ENCODE assay signal across 22 cellular contexts in the genomic region with DNA sequence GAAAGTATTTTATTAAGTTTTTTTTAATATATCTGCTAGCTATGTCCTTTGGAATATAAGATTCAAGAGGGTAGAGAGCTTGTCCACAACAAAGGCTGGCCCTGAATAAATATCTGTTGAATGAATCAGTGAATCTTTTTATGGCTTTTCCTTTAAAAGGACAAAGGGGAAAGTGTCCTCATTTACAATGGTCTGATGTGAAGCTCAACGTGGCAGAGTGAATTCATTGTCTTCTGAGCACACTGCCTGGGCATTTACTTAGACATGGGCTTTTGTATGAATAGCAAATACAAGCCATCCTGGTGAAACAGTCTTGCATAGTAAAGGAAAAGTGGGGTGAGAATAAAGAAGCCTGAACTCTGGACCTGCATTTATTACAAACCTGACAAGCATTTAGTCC.
DNase-seq lines count a peak whose midpoint lies in the region; ATAC-seq, FAIRE-seq and TF ChIP-seq lines count a peak whose summit lies in the region.
"Had no signal": no experiment of that assay in that cellular context is flagged by ENCODE, and none has a peak within 500 bp of the region (broad histone marks: within the 10 kb centered on the region; RNA-seq: fewer than 3 reads in every experiment).

No MANE protein-coding gene starts in this region.

- TF ChIP-seq RAD21 in HepG2 (CRISPR knock-in tag; IDR thresholded peaks at IDR 0.05), result no peak

- FAIRE-seq in astrocyte (lab: Jason Lieb, UNC), result no peak
- no peak for FAIRE-seq in GM19239 (lab: Jason Lieb, UNC)
- no peak for FAIRE-seq in HepG2 (lab: Jason Lieb, UNC)
- FAIRE-seq: GM12892 had no signal

- ATAC-seq in HepG2, result no peak

- POLR2A ChIA-PET in HepG2 (lab: Yijun Ruan, JAX), result no interaction called here

- H3K27me3 Mint-ChIP-seq in astrocyte (ENCODE audit: low read depth, unreplicated experiment), result no peaks in the 10 kb centered on the region
- H3K27me3 Mint-ChIP-seq in neural crest cell (ENCODE audit: low read depth), result no peaks in the 10 kb centered on the region
- H3K27me3 Mint-ChIP-seq: CD4-positive, alpha-beta memory T cell had no signal

- no peak overlapping the region for H3K4me2 ChIP-seq in astrocyte (ENCODE audit: low read length)
- no peak overlapping the region for H3K4me2 ChIP-seq in HepG2 (ENCODE audit: low read depth, low read length)

- H3K36me3 ChIP-seq in astrocyte (ENCODE audit: insufficient read depth, low read length) (no peaks in the 10 kb centered on the region), HepG2 (replicated peaks in 1 of 2; ENCODE audit: control insufficient read depth in 1 of 2, insufficient read depth in 2 of 2, low read length in 2 of 2) (no peaks in the 10 kb centered on the region)
- H3K36me3 ChIP-seq: BE2C, SJSA1 had no signal

- H3K9me3 ChIP-seq in astrocyte (ENCODE audit: insufficient read depth, low read depth, low read length), result no peaks in the 10 kb centered on the region
- no peaks in the 10 kb centered on the region for H3K9me3 ChIP-seq in HepG2 (ENCODE audit: low read length)
- H3K9me3 ChIP-seq: BE2C, SJSA1 had no signal

- H3K4me3 Mint-ChIP-seq in astrocyte (ENCODE audit: unreplicated experiment), result no peak overlapping the region
- H3K4me3 Mint-ChIP-seq in neural crest cell, result peak overlapping the region; percentile 9
- H3K4me3 Mint-ChIP-seq: CD4-positive, alpha-beta memory T cell had no signal

- 0% methylated on average over 1 of the region's 1 CpG for WGBS in HepG2 (ENCODE audit: low lambda C conversion rate)

- no peaks in the 10 kb centered on the region for H3K36me3 Mint-ChIP-seq in astrocyte (ENCODE audit: low read depth, unreplicated experiment)
- peaks cover 26% of the 10 kb centered on the region for H3K36me3 Mint-ChIP-seq in neural crest cell (ENCODE audit: low read depth)

- intact Hi-C loops in HepG2 (cut with micrococcal nuclease; ENCODE audit: unreplicated experiment), result no loop called here

- no TSS peak for BruUV-seq in HepG2 (replicated peaks; lab: Mats Ljungman, UMichigan)

- CTCF ChIA-PET in HepG2 (lab: Yijun Ruan, JAX; ENCODE audit: low intra/inter-chr PET ratio, low total read pairs), result no interaction called here

- H3K27ac Mint-ChIP-seq in astrocyte (ENCODE audit: unreplicated experiment) (no peak overlapping the region), neural crest cell (ENCODE audit: unreplicated experiment) (peak overlapping the region; percentile 54)
- H3K27ac Mint-ChIP-seq: CD4-positive, alpha-beta memory T cell had no signal

- no peaks in the 10 kb centered on the region for H3K27me3 ChIP-seq in astrocyte (ENCODE audit: insufficient read depth, low read length)
- H3K27me3 ChIP-seq in HepG2 (ENCODE audit: control insufficient read depth in 1 of 2, insufficient read depth in 2 of 2, low read length in 2 of 2), result no peaks in the 10 kb centered on the region
- H3K27me3 ChIP-seq: BE2C, SJSA1 had no signal

- peaks cover 2% of the 10 kb centered on the region for H3K4me1 Mint-ChIP-seq in astrocyte (ENCODE audit: low read depth, unreplicated experiment)
- peaks cover 26% of the 10 kb centered on the region for H3K4me1 Mint-ChIP-seq in neural crest cell

- H4K20me1 ChIP-seq in astrocyte (ENCODE audit: insufficient read depth, low read length), result no peaks in the 10 kb centered on the region
- H4K20me1 ChIP-seq in HepG2 (ENCODE audit: insufficient read depth, low read length), result no peaks in the 10 kb centered on the region

- H3K4me3 ChIP-seq in astrocyte (ENCODE audit: insufficient read depth, low read depth, low read length), result no peak overlapping the region
- H3K4me3 ChIP-seq in foreskin fibroblast (ENCODE audit: low read depth in 1 of 2, low read length in 2 of 2), result no peak overlapping the region
- H3K4me3 ChIP-seq in HepG2 (replicated peaks in 1 of 3; ENCODE audit: insufficient read depth in 1 of 3, low read depth in 2 of 3, low read length in 3 of 3), result no peak overlapping the region
- H3K4me3 ChIP-seq: SJSA1 had no signal

- H3K27ac ChIP-seq in astrocyte (ENCODE audit: low read depth, low read length) (no peak overlapping the region), HepG2 (ENCODE audit: extremely low read length, insufficient read depth, low read length) (no peak overlapping the region)
- H3K27ac ChIP-seq: 22Rv1, RWPE1, SJSA1 had no signal

- in situ Hi-C loops in HepG2 (cut with HindIII; ENCODE audit: extremely low pct_ligation_motif_present, low pct_unique_long_range_greater_than_20kb), result no loop called here

- H3K9ac ChIP-seq in astrocyte (ENCODE audit: low read length) (no peak overlapping the region), HepG2 (ENCODE audit: insufficient read depth, low read depth, low read length) (no peak overlapping the region)

- no peaks in the 10 kb centered on the region for H3K9me3 Mint-ChIP-seq in astrocyte (ENCODE audit: unreplicated experiment)
- peaks cover 19% of the 10 kb centered on the region for H3K9me3 Mint-ChIP-seq in neural crest cell

- TF ChIP-seq CTCF in astrocyte (IDR thresholded peaks at IDR 0.05; ENCODE audit: insufficient read depth, low read depth, low read length) (no peak), neural crest cell (conservative IDR thresholded peaks at IDR 0.05) (no peak), foreskin fibroblast (IDR thresholded peaks at IDR 0.05; ENCODE audit: low read depth, low read length) (no peak), HepG2 (CRISPR knock-in tag; IDR thresholded peaks at IDR 0.05) (no peak)

- peak; percentile 2 for DNase-seq in DMS153 (lab: John Stamatoyannopoulos, UW)
- DNase-seq in DMS153 treated with DMSO at 0.1 percent for 48 hours (lab: John Stamatoyannopoulos, UW; ENCODE audit: unreplicated experiment), result no peak
- DNase-seq in astrocyte (ENCODE audit: low read depth), result peak; percentile 4
- DNase-seq in neural crest cell (ENCODE audit: low read depth, low spot score), result no peak
- DNase-seq in SIG-M5 (lab: John Stamatoyannopoulos, UW), result no peak
- DNase-seq in GM19239 (ENCODE audit: insufficient read length, low spot score), result no peak
- no peak for DNase-seq in foreskin fibroblast
- no peak for DNase-seq in HepG2 (ENCODE audit: low spot score)
- DNase-seq: BE2C; CD4-positive, alpha-beta memory T cell; GF-D8; GOT3; KG1; NCI-H1092; NCI-H146; NCI-H446; NK-92 treated with Interleukin-12 subunit alpha and Interleukin-12 subunit beta, amount 100 ng/mL, for 24 hours; OCI-M1 had no signal

- TF ChIP-seq POLR2A in HepG2 (IDR thresholded peaks at IDR 0.05; ENCODE audit: insufficient read depth in 1 of 2, low read depth in 2 of 2, low read length in 2 of 2), result no peak

- TF ChIP-seq EP300 in HepG2 (IDR thresholded peaks at IDR 0.05; ENCODE audit: low read depth in 2 of 2, low read length in 2 of 2) (no peak), HepG2 (CRISPR knock-in tag; IDR thresholded peaks at IDR 0.05; ENCODE audit: borderline replicate concordance) (no peak)

- no peaks in the 10 kb centered on the region for H3K79me2 ChIP-seq in astrocyte (ENCODE audit: insufficient read depth, low read length)
- no peaks in the 10 kb centered on the region for H3K79me2 ChIP-seq in HepG2 (ENCODE audit: insufficient read depth, low read length)

- H3K4me1 ChIP-seq in astrocyte (ENCODE audit: insufficient read depth, low read length) (no peaks in the 10 kb centered on the region), HepG2 (ENCODE audit: insufficient read depth, low read length) (no peaks in the 10 kb centered on the region)
- H3K4me1 ChIP-seq: BE2C, SJSA1 had no signal

- H2AFZ ChIP-seq in astrocyte (ENCODE audit: low read depth, low read length), result no peak overlapping the region
- no peak overlapping the region for H2AFZ ChIP-seq in HepG2 (ENCODE audit: low read length)

TF ChIP-seq in HepG2, 621 proteins besides CTCF, POLR2A, EP300 and RAD21:
- TF ChIP-seq, protein P1, sequence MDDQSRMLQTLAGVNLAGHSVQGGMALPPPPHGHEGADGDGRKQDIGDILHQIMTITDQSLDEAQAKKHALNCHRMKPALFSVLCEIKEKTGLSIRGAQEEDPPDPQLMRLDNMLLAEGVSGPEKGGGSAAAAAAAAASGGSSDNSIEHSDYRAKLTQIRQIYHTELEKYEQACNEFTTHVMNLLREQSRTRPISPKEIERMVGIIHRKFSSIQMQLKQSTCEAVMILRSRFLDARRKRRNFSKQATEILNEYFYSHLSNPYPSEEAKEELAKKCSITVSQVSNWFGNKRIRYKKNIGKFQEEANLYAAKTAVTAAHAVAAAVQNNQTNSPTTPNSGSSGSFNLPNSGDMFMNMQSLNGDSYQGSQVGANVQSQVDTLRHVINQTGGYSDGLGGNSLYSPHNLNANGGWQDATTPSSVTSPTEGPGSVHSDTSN (CRISPR knock-in tag; IDR thresholded peaks at IDR 0.05; ENCODE audit: borderline replicate concordance), result no peak
- no peak for TF ChIP-seq ZNF232 (CRISPR knock-in tag; IDR thresholded peaks at IDR 0.05; ENCODE audit: borderline replicate concordance)
- no peak for TF ChIP-seq ZNF230 (CRISPR knock-in tag; IDR thresholded peaks at IDR 0.05)
- no peak for TF ChIP-seq ZNF766 (CRISPR knock-in tag; IDR thresholded peaks at IDR 0.05; ENCODE audit: borderline replicate concordance)
- TF ChIP-seq KDM5B (CRISPR knock-in tag; IDR thresholded peaks at IDR 0.05; ENCODE audit: borderline replicate concordance), result no peak
- TF ChIP-seq, protein P2, sequence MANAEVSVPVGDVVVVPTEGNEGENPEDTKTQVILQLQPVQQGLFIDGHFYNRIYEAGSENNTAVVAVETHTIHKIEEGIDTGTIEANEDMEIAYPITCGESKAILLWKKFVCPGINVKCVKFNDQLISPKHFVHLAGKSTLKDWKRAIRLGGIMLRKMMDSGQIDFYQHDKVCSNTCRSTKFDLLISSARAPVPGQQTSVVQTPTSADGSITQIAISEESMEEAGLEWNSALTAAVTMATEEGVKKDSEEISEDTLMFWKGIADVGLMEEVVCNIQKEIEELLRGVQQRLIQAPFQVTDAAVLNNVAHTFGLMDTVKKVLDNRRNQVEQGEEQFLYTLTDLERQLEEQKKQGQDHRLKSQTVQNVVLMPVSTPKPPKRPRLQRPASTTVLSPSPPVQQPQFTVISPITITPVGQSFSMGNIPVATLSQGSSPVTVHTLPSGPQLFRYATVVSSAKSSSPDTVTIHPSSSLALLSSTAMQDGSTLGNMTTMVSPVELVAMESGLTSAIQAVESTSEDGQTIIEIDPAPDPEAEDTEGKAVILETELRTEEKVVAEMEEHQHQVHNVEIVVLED (CRISPR knock-in tag; IDR thresholded peaks at IDR 0.05; ENCODE audit: borderline replicate concordance), result no peak
- TF ChIP-seq ZNF776 (CRISPR knock-in tag; IDR thresholded peaks at IDR 0.05), result no peak
- TF ChIP-seq NFRKB (IDR thresholded peaks at IDR 0.05), result no peak

Comparison
In these comparisons a context has a peak if more than half of its experiments do, and no peak if none do; other contexts are left out.
1. DNase-seq: peak in DMS153 (single experiment) and astrocyte (single experiment); none in DMS153 treated with DMSO at 0.1 percent for 48 hours (single experiment), neural crest cell (single experiment), SIG-M5 (single experiment), GM19239 (single experiment), foreskin fibroblast (0 of 2) and HepG2 (single experiment).